13 cellular contexts compared by ENCODE assay signal in genomic region chr10:76301950-76302349, GRCh38.
A peak's percentile ranks its signal among the peaks of the same experiment; 100 is the strongest.
DNase-seq lines count a peak whose midpoint lies in the region; ATAC-seq, FAIRE-seq and TF ChIP-seq lines count a peak whose summit lies in the region.
"Had no signal": no experiment of that assay in that cellular context is flagged by ENCODE, and none has a peak within 500 bp of the region (broad histone marks: within the 10 kb centered on the region; RNA-seq: fewer than 3 reads in every experiment).

No MANE protein-coding gene starts in this region.

- FAIRE-seq in GM12891 (lab: Jason Lieb, UNC) = no peak
- no peak for FAIRE-seq in GM12892 (lab: Jason Lieb, UNC)

- no peak overlapping the region for H3K4me2 ChIP-seq in Loucy (ENCODE audit: low read depth, low read length, poor library complexity, severe bottlenecking)
- no peak overlapping the region for H3K4me2 ChIP-seq in PC-9

- H3K36me3 ChIP-seq in Loucy (ENCODE audit: insufficient read depth, low read length) = no peaks in the 10 kb centered on the region
- H3K36me3 ChIP-seq in PC-9 (ENCODE audit: low read depth) = no peaks in the 10 kb centered on the region

- no peaks in the 10 kb centered on the region for H3K9me3 Mint-ChIP-seq in nephron

- H3K4me3 ChIP-seq in Loucy (ENCODE audit: low read length, poor library complexity, severe bottlenecking) (no peak overlapping the region), astrocyte of the cerebellum (ENCODE audit: low read depth, low read length) (no peak overlapping the region), PC-9 (no peak overlapping the region)

- H3K4me1 Mint-ChIP-seq in nephron = peaks cover 62% of the 10 kb centered on the region

- TF ChIP-seq CTCF in Loucy (conservative IDR thresholded peaks at IDR 0.05; ENCODE audit: low read length) = peak; percentile 50
- TF ChIP-seq CTCF in astrocyte of the cerebellum (IDR thresholded peaks at IDR 0.05; ENCODE audit: low read depth, low read length, missing control alignments) = peak; percentile 30
- peak in 1 of 3 experiments; percentile 29 for TF ChIP-seq CTCF in nephron (IDR thresholded peaks at IDR 0.05; ENCODE audit: unreplicated experiment in 3 of 3)
- no peak for TF ChIP-seq CTCF in PC-9 (conservative IDR thresholded peaks at IDR 0.05)

- H3K9me2 ChIP-seq in Loucy (replicated peaks; ENCODE audit: low read depth, low read length) (no peaks in the 10 kb centered on the region), PC-9 (ENCODE audit: insufficient read depth) (no peaks in the 10 kb centered on the region)

- H3K9ac ChIP-seq in Loucy (ENCODE audit: low read depth, low read length, poor library complexity, severe bottlenecking) = no peak overlapping the region

- H3K9me3 ChIP-seq in Loucy (ENCODE audit: insufficient read depth, low read depth, low read length) = no peaks in the 10 kb centered on the region
- H3K9me3 ChIP-seq in PC-9 (ENCODE audit: insufficient read depth, low read depth) = no peaks in the 10 kb centered on the region; the same call in 1 of the 2 replicates

- H3F3A ChIP-seq in Loucy (ENCODE audit: low read depth) (no peaks in the 10 kb centered on the region), PC-9 (ENCODE audit: insufficient read depth, low read depth) (no peaks in the 10 kb centered on the region)

- no TSS peak for BruUV-seq in PC-9 (replicated peaks; lab: Mats Ljungman, UMichigan)

- intact Hi-C loops in PC-9 (cut with micrococcal nuclease; ENCODE audit: unreplicated experiment) = loop anchor here (2.0 to 5.0 kb wide), 2 partner anchors 245 to 903 kb away; no protein-coding TSS in a partner anchor

- H3K27me3 ChIP-seq in Loucy (ENCODE audit: insufficient read depth, low read length, poor library complexity, severe bottlenecking) = no peaks in the 10 kb centered on the region
- no peaks in the 10 kb centered on the region for H3K27me3 ChIP-seq in PC-9 (ENCODE audit: insufficient read depth, low read depth)

- H3K27me3 Mint-ChIP-seq in nephron (ENCODE audit: low read depth) = peaks cover 8% of the 10 kb centered on the region

- H3K27ac Mint-ChIP-seq in nephron = peak overlapping the region; percentile 61 to 88 (median 65)

- H3K4me1 ChIP-seq in Loucy (ENCODE audit: insufficient read depth, low read length, poor library complexity, severe bottlenecking) = no peaks in the 10 kb centered on the region
- no peaks in the 10 kb centered on the region for H3K4me1 ChIP-seq in PC-9 (replicated peaks; ENCODE audit: insufficient read depth)

- H3K79me2 ChIP-seq in Loucy (ENCODE audit: insufficient read depth, low read length) (no peaks in the 10 kb centered on the region), PC-9 (ENCODE audit: low read depth) (no peaks in the 10 kb centered on the region)

- no peak overlapping the region for H3K27ac ChIP-seq in PC-9
- H3K27ac ChIP-seq: RWPE1 had no signal

- ATAC-seq in HG02623 (IDR thresholded peaks at IDR 0.05; ENCODE audit: unreplicated experiment) = no peak

- TF ChIP-seq POLR2A in GM12891 (IDR thresholded peaks at IDR 0.05; ENCODE audit: low read depth, low read length) = no peak
- no peak for TF ChIP-seq POLR2A in GM12892 (IDR thresholded peaks at IDR 0.05; ENCODE audit: low read depth, low read length)

- H4K20me1 ChIP-seq in Loucy (ENCODE audit: insufficient read depth, low read length, poor library complexity, severe bottlenecking) (no peaks in the 10 kb centered on the region), PC-9 (ENCODE audit: insufficient read depth) (no peaks in the 10 kb centered on the region)

- H3K4me3 Mint-ChIP-seq in nephron = peak overlapping the region in 2 of 3 experiments; percentile 11 to 29

- H3K36me3 Mint-ChIP-seq in nephron (ENCODE audit: low read depth) = no peaks in the 10 kb centered on the region

- CTCF ChIA-PET in PC-9 (lab: Charles Lee) = no interaction called here

- DNase-seq in DMS53 (lab: John Stamatoyannopoulos, UW) (peak; percentile 70), astrocyte of the cerebellum (ENCODE audit: low read depth) (no peak), GM12891 (ENCODE audit: insufficient read length, low spot score) (no peak), PC-9 (no peak), GM12892 (ENCODE audit: insufficient read length) (no peak)
- DNase-seq: activated CD4-positive, alpha-beta T cell treated with anti-CD3 and anti-CD28 coated beads, Interleukin-2, amount 50 U/mL, for 1 hour; activated naive CD4-positive, alpha-beta T cell treated with Interleukin-2 at 50 U/mL for 16 hours; effector CD8-positive, alpha-beta T cell; stimulated activated naive CD4-positive, alpha-beta T cell had no signal

- in situ Hi-C loops in astrocyte of the cerebellum (cut with HindIII; ENCODE audit: low sequenced_read_pairs) = no loop called here

- POLR2A ChIA-PET in PC-9 (lab: Charles Lee; ENCODE audit: unreplicated experiment) = no interaction called here

- H2AFZ ChIP-seq in Loucy (ENCODE audit: low read length) (no peak overlapping the region), PC-9 (no peak overlapping the region)

TF ChIP-seq in GM12891, 5 proteins besides CTCF, POLR2A, EP300 and RAD21:
- TF ChIP-seq SPI1 (IDR thresholded peaks at IDR 0.05; ENCODE audit: low read depth, low read length) (no peak), TAF1 (IDR thresholded peaks at IDR 0.05; ENCODE audit: low read depth, low read length) (no peak), PAX5 (IDR thresholded peaks at IDR 0.05; ENCODE audit: insufficient read depth, low read length, severe bottlenecking) (no peak), POLR2AphosphoS5 (IDR thresholded peaks at IDR 0.05; ENCODE audit: low read depth, low read length) (no peak), POU2F2 (IDR thresholded peaks at IDR 0.05; ENCODE audit: low read depth, low read length) (no peak)
